In genomic region chr6:105179244-105180065, GRCh38 we compare ENCODE assay signal across 8 cellular contexts. TPM values are rescaled to one million over a fixed set of nuclear protein-coding genes. Genes with fewer than 3 reads are reported as not detected.
DNase-seq lines count a peak whose midpoint lies in the region; ATAC-seq and TF ChIP-seq lines count a peak whose summit lies in the region.

A gene with protein sequence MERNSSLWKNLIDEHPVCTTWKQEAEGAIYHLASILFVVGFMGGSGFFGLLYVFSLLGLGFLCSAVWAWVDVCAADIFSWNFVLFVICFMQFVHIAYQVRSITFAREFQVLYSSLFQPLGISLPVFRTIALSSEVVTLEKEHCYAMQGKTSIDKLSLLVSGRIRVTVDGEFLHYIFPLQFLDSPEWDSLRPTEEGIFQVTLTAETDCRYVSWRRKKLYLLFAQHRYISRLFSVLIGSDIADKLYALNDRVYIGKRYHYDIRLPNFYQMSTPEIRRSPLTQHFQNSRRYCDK (minus strand): TSS chr6:105180014. CDS start chr6:105161909, 18,105 bp downstream.

- no peak for TF ChIP-seq POLR2A in right lobe of liver (IDR thresholded peaks at IDR 0.05)

- peaks cover 22% of the 10 kb centered on the region for H3K27me3 ChIP-seq in colonic mucosa
- H3K27me3 ChIP-seq in right lobe of liver, result peaks cover 0 to 4% of the 10 kb centered on the region in 2 donors

- H3K9me3 ChIP-seq in colonic mucosa (no peaks in the 10 kb centered on the region), right lobe of liver (no peaks in the 10 kb centered on the region)

- in situ Hi-C loops in GM13977 (cut with MboI; ENCODE audit: low pct_unique_long_range_greater_than_20kb, low sequenced_read_pairs, unreplicated experiment), result no loop called here

- H3K4me1 ChIP-seq in colonic mucosa (no peaks in the 10 kb centered on the region), right lobe of liver (no peaks in the 10 kb centered on the region)

- H3K27ac ChIP-seq in colonic mucosa (no peak within 1 kb of the TSS), right lobe of liver (no peak within 1 kb of the TSS)

- DNase-seq in AG08396 (ENCODE audit: low spot score), result peak; percentile 57
- DNase-seq in GM13977 (ENCODE audit: low spot score), result peak; percentile 51
- DNase-seq in NCI-H2227 treated with DMSO at 0.1 percent for 48 hours (lab: John Stamatoyannopoulos, UW), result peak; percentile 22
- DNase-seq in colonic mucosa, result no peak
- no peak for DNase-seq in right lobe of liver
- peak; percentile 58 for DNase-seq in superior temporal gyrus (ENCODE audit: extremely low spot score)

- H3K9ac ChIP-seq in colonic mucosa (ENCODE audit: low read depth in 2 of 2, low read length in 2 of 2), result no peak within 1 kb of the TSS

- H3K36me3 ChIP-seq in colonic mucosa, result no peaks in the 10 kb centered on the region
- H3K36me3 ChIP-seq in right lobe of liver, result no peaks in the 10 kb centered on the region

- TF ChIP-seq CTCF in GM13977 (IDR thresholded peaks at IDR 0.05; ENCODE audit: extremely low read depth, insufficient read depth, missing control alignments) (no peak), colonic mucosa (IDR thresholded peaks at IDR 0.05) (no peak), right lobe of liver (IDR thresholded peaks at IDR 0.05) (no peak)

- WGBS in right lobe of liver (ENCODE audit: insufficient coverage, low coverage, low lambda C conversion rate, missing lambda C conversion rate), result 11% methylated on average over 8 of the region's 90 CpGs

- H3K4me3 ChIP-seq in colonic mucosa (peak within 1 kb of the TSS; percentile 44), right lobe of liver (peak within 1 kb of the TSS; percentile 7 to 44 (median 16))

- intact Hi-C loops in colonic mucosa (cut with DNase I), result no loop called here
- intact Hi-C loops in right lobe of liver (cut with DNase I), result no loop called here

- peak in 3 of 4 donors; percentile 23 to 42 (median 32) for ATAC-seq in right lobe of liver
- ATAC-seq in HG03460 (IDR thresholded peaks at IDR 0.05; ENCODE audit: unreplicated experiment), result no peak
- no peak for ATAC-seq in GM21717 (IDR thresholded peaks at IDR 0.05; ENCODE audit: unreplicated experiment)

RNA-seq across cellular contexts. Expression of the gene that starts here (rescaled TPM):
- total RNA-seq in colonic mucosa (under 1 TPM in 1 of 2 donors, not detected in 1; 0.24 TPM), right lobe of liver (not detected)

Comparison
In these comparisons a context has a peak if more than half of its experiments do, and no peak if none do; other contexts are left out.
1. Peak in ATAC-seq and H3K4me3 ChIP-seq in right lobe of liver; RNA of the gene not detected or under 1 TPM.
2. DNase-seq: peak in AG08396 (single experiment), GM13977 (single experiment), NCI-H2227 treated with DMSO at 0.1 percent for 48 hours (single experiment) and superior temporal gyrus (single experiment); none in colonic mucosa (single experiment) and right lobe of liver (0 of 3).